ENCODE assay signal across 1 cellular context in the genomic region with DNA sequence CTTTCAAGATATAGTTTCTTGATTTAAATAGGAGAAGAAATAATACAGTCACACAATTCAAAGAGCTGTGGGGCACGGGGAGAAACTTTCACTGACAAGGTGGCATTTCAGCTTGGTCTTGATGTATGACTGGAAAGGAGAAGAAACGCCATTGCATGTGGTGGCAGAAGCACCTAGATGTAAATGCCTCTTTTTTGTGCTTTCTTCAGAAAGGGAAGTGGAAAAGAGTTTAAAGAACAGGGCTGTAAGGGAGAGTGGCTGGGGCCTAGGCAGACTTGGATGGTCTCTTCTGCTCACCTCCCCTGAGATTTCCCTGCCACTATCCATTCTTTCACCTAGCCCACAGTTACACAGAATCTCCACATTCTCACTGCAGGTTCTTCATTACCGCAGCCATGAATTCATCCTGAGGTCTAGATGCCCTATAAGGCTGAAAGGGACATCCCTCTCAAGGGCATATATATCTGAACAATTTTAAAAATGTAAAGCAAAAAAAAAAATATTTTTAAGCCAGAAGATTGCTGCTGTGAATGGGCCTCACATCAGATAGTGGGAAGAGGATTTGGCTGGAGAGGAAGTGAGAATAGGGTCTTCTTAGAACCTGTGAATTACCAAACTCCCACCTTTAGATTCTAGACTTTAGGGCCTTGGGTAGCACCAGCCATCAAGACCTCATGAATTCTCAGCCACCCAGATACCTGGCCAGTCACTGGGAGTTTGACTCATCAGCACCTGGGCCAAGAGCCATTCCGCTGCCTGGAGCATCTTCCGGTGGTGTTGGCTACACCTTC.
TF ChIP-seq lines count a peak whose summit lies in the region.

No MANE protein-coding gene starts in this region.

TF ChIP-seq in GM12878, 131 proteins besides CTCF, POLR2A, EP300 and RAD21 (continued from another document):
- TF ChIP-seq, protein P1, sequence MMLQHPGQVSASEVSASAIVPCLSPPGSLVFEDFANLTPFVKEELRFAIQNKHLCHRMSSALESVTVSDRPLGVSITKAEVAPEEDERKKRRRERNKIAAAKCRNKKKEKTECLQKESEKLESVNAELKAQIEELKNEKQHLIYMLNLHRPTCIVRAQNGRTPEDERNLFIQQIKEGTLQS (IDR thresholded peaks at IDR 0.05; ENCODE audit: borderline replicate concordance, extremely low read depth, low read depth, low read length) = no peak
- TF ChIP-seq RCOR1 (conservative IDR thresholded peaks at IDR 0.05; ENCODE audit: low read depth, low read length) (no peak), NFXL1 (IDR thresholded peaks at IDR 0.05; ENCODE audit: borderline replicate concordance) (no peak), NRF1 (conservative IDR thresholded peaks at IDR 0.05; ENCODE audit: low read depth, low read length) (no peak), BRCA1 (IDR thresholded peaks at IDR 0.05; ENCODE audit: low read depth, low read length) (no peak), SMC3 (IDR thresholded peaks at IDR 0.05; ENCODE audit: borderline replicate concordance, low read length) (no peak), BHLHE40 (IDR thresholded peaks at IDR 0.05; ENCODE audit: borderline replicate concordance in 1 of 2, low read depth in 2 of 2, low read length in 1 of 2) (peak in 1 of 2 experiments; percentile 15; a peak in 1 of 4 replicates)
- TF ChIP-seq, protein P2, sequence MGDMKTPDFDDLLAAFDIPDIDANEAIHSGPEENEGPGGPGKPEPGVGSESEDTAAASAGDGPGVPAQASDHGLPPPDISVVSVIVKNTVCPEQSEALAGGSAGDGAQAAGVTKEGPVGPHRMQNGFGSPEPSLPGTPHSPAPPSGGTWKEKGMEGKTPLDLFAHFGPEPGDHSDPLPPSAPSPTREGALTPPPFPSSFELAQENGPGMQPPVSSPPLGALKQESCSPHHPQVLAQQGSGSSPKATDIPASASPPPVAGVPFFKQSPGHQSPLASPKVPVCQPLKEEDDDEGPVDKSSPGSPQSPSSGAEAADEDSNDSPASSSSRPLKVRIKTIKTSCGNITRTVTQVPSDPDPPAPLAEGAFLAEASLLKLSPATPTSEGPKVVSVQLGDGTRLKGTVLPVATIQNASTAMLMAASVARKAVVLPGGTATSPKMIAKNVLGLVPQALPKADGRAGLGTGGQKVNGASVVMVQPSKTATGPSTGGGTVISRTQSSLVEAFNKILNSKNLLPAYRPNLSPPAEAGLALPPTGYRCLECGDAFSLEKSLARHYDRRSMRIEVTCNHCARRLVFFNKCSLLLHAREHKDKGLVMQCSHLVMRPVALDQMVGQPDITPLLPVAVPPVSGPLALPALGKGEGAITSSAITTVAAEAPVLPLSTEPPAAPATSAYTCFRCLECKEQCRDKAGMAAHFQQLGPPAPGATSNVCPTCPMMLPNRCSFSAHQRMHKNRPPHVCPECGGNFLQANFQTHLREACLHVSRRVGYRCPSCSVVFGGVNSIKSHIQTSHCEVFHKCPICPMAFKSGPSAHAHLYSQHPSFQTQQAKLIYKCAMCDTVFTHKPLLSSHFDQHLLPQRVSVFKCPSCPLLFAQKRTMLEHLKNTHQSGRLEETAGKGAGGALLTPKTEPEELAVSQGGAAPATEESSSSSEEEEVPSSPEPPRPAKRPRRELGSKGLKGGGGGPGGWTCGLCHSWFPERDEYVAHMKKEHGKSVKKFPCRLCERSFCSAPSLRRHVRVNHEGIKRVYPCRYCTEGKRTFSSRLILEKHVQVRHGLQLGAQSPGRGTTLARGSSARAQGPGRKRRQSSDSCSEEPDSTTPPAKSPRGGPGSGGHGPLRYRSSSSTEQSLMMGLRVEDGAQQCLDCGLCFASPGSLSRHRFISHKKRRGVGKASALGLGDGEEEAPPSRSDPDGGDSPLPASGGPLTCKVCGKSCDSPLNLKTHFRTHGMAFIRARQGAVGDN (IDR thresholded peaks at IDR 0.05) = peak; percentile 58
